In the genomic region with DNA sequence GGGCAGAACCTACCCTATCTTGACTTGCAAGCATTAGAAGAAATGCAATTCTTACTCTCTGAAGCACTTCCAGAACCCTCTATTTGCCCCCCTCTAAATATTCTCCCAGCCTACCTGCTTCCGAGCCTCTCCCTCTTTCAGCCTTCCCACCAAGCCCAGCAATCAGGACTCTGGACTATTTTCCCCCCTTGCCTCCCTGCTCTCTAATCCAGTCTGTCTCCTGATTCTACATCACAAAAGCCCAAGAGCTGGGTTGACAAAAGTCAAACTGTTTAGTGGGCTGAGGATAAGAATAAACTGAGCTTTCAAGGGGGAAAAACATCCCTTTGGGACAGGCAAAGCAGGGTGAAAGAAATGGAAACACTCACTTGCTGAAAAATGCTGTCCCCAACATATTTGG, we compare ENCODE assay signal across 26 cellular contexts.
"Had no signal": no experiment of that assay in that cellular context is flagged by ENCODE, and none has a peak within 500 bp of the region (broad histone marks: within the 10 kb centered on the region; RNA-seq: fewer than 3 reads in every experiment).

No MANE protein-coding gene starts in this region.

- H3K36me3 ChIP-seq: colonic mucosa, esophagus squamous epithelium, gastrocnemius medialis, heart right ventricle, left lung, lower lobe of right lung had no signal

- H3K4me3 Mint-ChIP-seq: dendritic cell treated with granulocyte-macrophage colony-stimulating factor and Interleukin-4, amounts not matched to agents 40 ng/mL and 50 ng/mL, for 4 days; effector memory CD8-positive, alpha-beta T cell; endodermal cell; mesothelial cell of epicardium; naive B cell; naive thymus-derived CD8-positive, alpha-beta T cell had no signal

- H3K27ac ChIP-seq: colonic mucosa, epithelial cell of prostate, esophagus squamous epithelium, gastrocnemius medialis, heart right ventricle, left lung, lower lobe of right lung had no signal

- H3K9me3 Mint-ChIP-seq: dendritic cell treated with granulocyte-macrophage colony-stimulating factor and Interleukin-4, amounts not matched to agents 40 ng/mL and 50 ng/mL, for 4 days; effector memory CD8-positive, alpha-beta T cell; endodermal cell; mesothelial cell of epicardium; naive thymus-derived CD8-positive, alpha-beta T cell had no signal

- H3K4me1 Mint-ChIP-seq: endodermal cell; mesothelial cell of epicardium; naive B cell; naive thymus-derived CD8-positive, alpha-beta T cell had no signal

- H3K4me3 ChIP-seq: colonic mucosa, esophagus squamous epithelium, gastrocnemius medialis, heart right ventricle, left lung, lower lobe of right lung, mucosa of descending colon had no signal

- H3K9me3 ChIP-seq: colonic mucosa, esophagus squamous epithelium, gastrocnemius medialis, heart right ventricle, left lung, lower lobe of right lung, mucosa of descending colon had no signal

- H3K27me3 ChIP-seq: colonic mucosa, esophagus squamous epithelium, gastrocnemius medialis, left lung had no signal

- ATAC-seq: effector memory CD8-positive, alpha-beta T cell; esophagus mucosa; gastrocnemius medialis; heart right ventricle; left cardiac atrium; left lung; left ventricle myocardium superior; lower lobe of right lung; mucosa of descending colon; naive thymus-derived CD8-positive, alpha-beta T cell had no signal

- H3K27ac Mint-ChIP-seq: dendritic cell treated with granulocyte-macrophage colony-stimulating factor and Interleukin-4, amounts not matched to agents 40 ng/mL and 50 ng/mL, for 4 days; effector memory CD8-positive, alpha-beta T cell; endodermal cell; mesothelial cell of epicardium; naive B cell; naive thymus-derived CD8-positive, alpha-beta T cell had no signal

- DNase-seq: colonic mucosa; cortex of kidney; effector CD8-positive, alpha-beta T cell; effector memory CD8-positive, alpha-beta T cell; endodermal cell; erythroblast; esophagus squamous epithelium; foreskin fibroblast; foreskin melanocyte; gastrocnemius medialis; glutamatergic neuron; head of caudate nucleus; heart right ventricle; hippocampal formation; left cardiac atrium; left lung; left ventricle myocardium superior; lower lobe of right lung; mesenchymal stem cell; mucosa of descending colon; naive B cell; naive thymus-derived CD8-positive, alpha-beta T cell had no signal

- H3K4me1 ChIP-seq: colonic mucosa, esophagus squamous epithelium, gastrocnemius medialis, heart right ventricle, left lung, lower lobe of right lung had no signal

- H3K36me3 Mint-ChIP-seq: mesothelial cell of epicardium; naive B cell; naive thymus-derived CD8-positive, alpha-beta T cell had no signal
